14 cellular contexts compared by ENCODE assay signal in genomic region chr2:25740810-25741381, GRCh38.
A peak's percentile ranks its signal among the peaks of the same experiment; 100 is the strongest.
DNase-seq lines count a peak whose midpoint lies in the region; ATAC-seq and TF ChIP-seq lines count a peak whose summit lies in the region.
"Had no signal": no experiment of that assay in that cellular context is flagged by ENCODE, and none has a peak within 500 bp of the region (broad histone marks: within the 10 kb centered on the region; RNA-seq: fewer than 3 reads in every experiment).

No MANE protein-coding gene starts in this region.

- no peaks in the 10 kb centered on the region for H3K9me3 ChIP-seq in CD8-positive, alpha-beta memory T cell (ENCODE audit: low read length)
- H3K9me3 ChIP-seq: SJCRH30, suprapubic skin had no signal

- H3K4me1 Mint-ChIP-seq in CD8-positive, alpha-beta memory T cell: peaks cover 29 to 47% (median 34%) of the 10 kb centered on the region in 3 donors
- H3K4me1 Mint-ChIP-seq in effector memory CD8-positive, alpha-beta T cell (ENCODE audit: low read depth in 2 of 2): peaks cover 10 to 28% of the 10 kb centered on the region in 2 donors

- TF ChIP-seq EP300 in Ishikawa (IDR thresholded peaks at IDR 0.05; ENCODE audit: borderline replicate concordance): no peak

- H3K27ac Mint-ChIP-seq in CD8-positive, alpha-beta memory T cell: peak overlapping the region in 5 of 8 donors; percentile 11 to 82 (median 16)
- peak overlapping the region in 1 of 2 donors; percentile 86 for H3K27ac Mint-ChIP-seq in effector memory CD8-positive, alpha-beta T cell
- H3K27ac Mint-ChIP-seq: activated naive CD4-positive, alpha-beta T cell treated with anti-CD3 and anti-CD28 coated beads for 36 hours had no signal

- no peaks in the 10 kb centered on the region for H3K27me3 ChIP-seq in CD8-positive, alpha-beta memory T cell (ENCODE audit: insufficient read depth, low read length, poor library complexity, severe bottlenecking)
- H3K27me3 ChIP-seq: SJCRH30, suprapubic skin had no signal

- no peaks in the 10 kb centered on the region for H3K9me3 Mint-ChIP-seq in CD8-positive, alpha-beta memory T cell
- H3K9me3 Mint-ChIP-seq in effector memory CD8-positive, alpha-beta T cell: no peaks in the 10 kb centered on the region
- H3K9me3 Mint-ChIP-seq: activated naive CD4-positive, alpha-beta T cell treated with anti-CD3 and anti-CD28 coated beads for 36 hours had no signal

- POLR2A ChIA-PET in CD8-positive, alpha-beta memory T cell (lab: Charles Lee): no interaction called here

- CTCF ChIA-PET in CD8-positive, alpha-beta memory T cell (lab: Charles Lee): no interaction called here

- no peak for DNase-seq in CD8-positive, alpha-beta memory T cell
- DNase-seq in amniotic epithelial cell (ENCODE audit: low read depth) (peak; percentile 83), iPS-NIHi7 (ENCODE audit: extremely low spot score) (peak; percentile 47), AG08395 (ENCODE audit: low spot score) (no peak), NCI-H345 treated with DMSO at 0.1 percent for 48 hours (lab: John Stamatoyannopoulos, UW; ENCODE audit: unreplicated experiment) (no peak)
- DNase-seq in effector memory CD8-positive, alpha-beta T cell: no peak
- DNase-seq: activated CD4-positive, alpha-beta T cell treated with anti-CD3 and anti-CD28 coated beads for 4 hours; activated naive CD4-positive, alpha-beta T cell treated with anti-CD3 and anti-CD28 coated beads for 36 hours; NCI-H510A treated with DMSO at 0.1 percent for 48 hours; SJCRH30; stimulated activated CD4-positive, alpha-beta T cell treated with anti-CD3 and anti-CD28 coated beads, Interleukin-4, amount 100 ng/mL, for 1 hour had no signal

- no peak overlapping the region for H3K4me3 Mint-ChIP-seq in CD8-positive, alpha-beta memory T cell
- no peak overlapping the region for H3K4me3 Mint-ChIP-seq in effector memory CD8-positive, alpha-beta T cell
- H3K4me3 Mint-ChIP-seq: activated naive CD4-positive, alpha-beta T cell treated with anti-CD3 and anti-CD28 coated beads for 36 hours had no signal

- peaks cover 18% of the 10 kb centered on the region for H3K36me3 ChIP-seq in CD8-positive, alpha-beta memory T cell (ENCODE audit: insufficient read depth, low read length)

- TF ChIP-seq RAD21 in Ishikawa (IDR thresholded peaks at IDR 0.05; ENCODE audit: low read depth): no peak

- no peak for ATAC-seq in SK-N-SH treated with all-trans-retinoic acid at 6 μM for 48 hours
- no peak for ATAC-seq in effector memory CD8-positive, alpha-beta T cell (replicated peaks)

- H3K27me3 Mint-ChIP-seq in CD8-positive, alpha-beta memory T cell: no peaks in the 10 kb centered on the region
- H3K27me3 Mint-ChIP-seq in effector memory CD8-positive, alpha-beta T cell: no peaks in the 10 kb centered on the region

- H3K4me3 ChIP-seq in CD8-positive, alpha-beta memory T cell (ENCODE audit: low read length): no peak overlapping the region
- H3K4me3 ChIP-seq: SJCRH30, suprapubic skin had no signal

- H3K27ac ChIP-seq in CD8-positive, alpha-beta memory T cell (ENCODE audit: low read depth, low read length): no peak overlapping the region
- H3K27ac ChIP-seq: SJCRH30, suprapubic skin had no signal

- H3K36me3 Mint-ChIP-seq in CD8-positive, alpha-beta memory T cell: peaks cover 5 to 51% (median 16%) of the 10 kb centered on the region in 3 donors
- H3K36me3 Mint-ChIP-seq in effector memory CD8-positive, alpha-beta T cell (ENCODE audit: insufficient read depth): peaks cover 38% of the 10 kb centered on the region

- peaks cover 10% of the 10 kb centered on the region for H3K4me1 ChIP-seq in CD8-positive, alpha-beta memory T cell (ENCODE audit: insufficient read depth, low read length)
- H3K4me1 ChIP-seq: SJCRH30, suprapubic skin had no signal

TF ChIP-seq in Ishikawa, 13 proteins besides CTCF, POLR2A, EP300 and RAD21:
- peak; percentile 33; the same call in 1 of the 2 replicates for TF ChIP-seq NFIC (IDR thresholded peaks at IDR 0.05)
- no peak for TF ChIP-seq TCF12 (IDR thresholded peaks at IDR 0.05; ENCODE audit: low read depth)
- peak; percentile 67; the same call in 1 of the 2 replicates for TF ChIP-seq TEAD4 (IDR thresholded peaks at IDR 0.05)
TF ChIP-seq in Ishikawa: peak in this region for 2.

TF ChIP-seq in SK-N-SH treated with all-trans-retinoic acid at 6 μM for 48 hours, 23 proteins besides CTCF, POLR2A, EP300 and RAD21:
- TF ChIP-seq SNAI2 (CRISPR knock-in tag; IDR thresholded peaks at IDR 0.05) (no peak), GLIS3 (CRISPR knock-in tag; IDR thresholded peaks at IDR 0.05) (no peak), TCF4 (CRISPR knock-in tag; IDR thresholded peaks at IDR 0.05; ENCODE audit: borderline replicate concordance) (no peak), ZFP3 (CRISPR knock-in tag; IDR thresholded peaks at IDR 0.05) (no peak)
- TF ChIP-seq, protein P1, sequence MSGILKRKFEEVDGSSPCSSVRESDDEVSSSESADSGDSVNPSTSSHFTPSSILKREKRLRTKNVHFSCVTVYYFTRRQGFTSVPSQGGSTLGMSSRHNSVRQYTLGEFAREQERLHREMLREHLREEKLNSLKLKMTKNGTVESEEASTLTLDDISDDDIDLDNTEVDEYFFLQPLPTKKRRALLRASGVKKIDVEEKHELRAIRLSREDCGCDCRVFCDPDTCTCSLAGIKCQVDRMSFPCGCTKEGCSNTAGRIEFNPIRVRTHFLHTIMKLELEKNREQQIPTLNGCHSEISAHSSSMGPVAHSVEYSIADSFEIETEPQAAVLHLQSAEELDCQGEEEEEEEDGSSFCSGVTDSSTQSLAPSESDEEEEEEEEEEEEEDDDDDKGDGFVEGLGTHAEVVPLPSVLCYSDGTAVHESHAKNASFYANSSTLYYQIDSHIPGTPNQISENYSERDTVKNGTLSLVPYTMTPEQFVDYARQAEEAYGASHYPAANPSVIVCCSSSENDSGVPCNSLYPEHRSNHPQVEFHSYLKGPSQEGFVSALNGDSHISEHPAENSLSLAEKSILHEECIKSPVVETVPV (CRISPR knock-in tag; IDR thresholded peaks at IDR 0.05): no peak

Comparison
In these comparisons a context has a peak if more than half of its experiments do, and no peak if none do; other contexts are left out.
1. DNase-seq: peak in amniotic epithelial cell (single experiment) and iPS-NIHi7 (single experiment); none in CD8-positive, alpha-beta memory T cell (0 of 5), AG08395 (single experiment), NCI-H345 treated with DMSO at 0.1 percent for 48 hours (single experiment) and effector memory CD8-positive, alpha-beta T cell (0 of 3).